In the genomic region with DNA sequence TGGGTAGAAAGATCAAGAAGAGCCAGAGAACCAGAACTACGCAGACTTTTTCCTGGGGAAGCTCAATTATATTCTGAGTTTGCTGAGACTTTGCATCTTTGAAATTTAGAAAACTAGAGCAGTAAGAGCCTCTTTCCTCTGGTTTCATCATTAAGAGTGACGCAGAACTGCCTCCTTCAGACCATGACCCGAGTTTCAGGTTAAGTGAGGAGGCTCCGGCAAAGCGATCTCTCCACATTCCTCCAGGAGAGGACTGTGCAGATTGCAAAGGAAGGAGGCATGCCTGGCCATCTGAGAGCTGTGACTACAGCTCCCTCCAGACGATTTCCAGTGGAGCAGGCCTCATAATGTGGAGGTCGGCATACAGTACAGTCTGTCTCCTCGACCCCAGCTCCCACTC, we compare ENCODE assay signal across 17 cellular contexts.
"Had no signal": no experiment of that assay in that cellular context is flagged by ENCODE, and none has a peak within 500 bp of the region (broad histone marks: within the 10 kb centered on the region; RNA-seq: fewer than 3 reads in every experiment).

No MANE protein-coding gene starts in this region.

- H3K4me1 Mint-ChIP-seq: nephron progenitor cell had no signal

- H3K36me3 Mint-ChIP-seq: immature natural killer cell; stimulated activated naive B cell treated with anti-CD40 and anti-IgM and Interleukin-4, amounts not matched to agents 10 μg/mL and 1 μg/mL and 100 μg/mL, for 72 hours had no signal

- H3K9me3 ChIP-seq: adrenal gland, spleen had no signal

- H3K27ac Mint-ChIP-seq: dendritic cell treated with granulocyte-macrophage colony-stimulating factor and Interleukin-4, amounts not matched to agents 40 ng/mL and 50 ng/mL, for 4 days; effector memory CD8-positive, alpha-beta T cell; immature natural killer cell; nephron progenitor cell; stimulated activated naive B cell treated with anti-CD40 and anti-IgM and Interleukin-4, amounts not matched to agents 10 μg/mL and 1 μg/mL and 100 μg/mL, for 72 hours had no signal

- H3K4me3 ChIP-seq: adrenal gland, spleen had no signal

- H3K27me3 ChIP-seq: adrenal gland had no signal

- ATAC-seq: activated CD4-positive, CD25-positive, alpha-beta regulatory T cell treated with anti-CD3 and anti-CD28 coated beads, Interleukin-2, amount 50 U/mL, for 24 hours; effector memory CD8-positive, alpha-beta T cell; left cardiac atrium; right cardiac atrium; stimulated activated naive B cell treated with anti-CD40 and anti-IgM and Interleukin-4, amounts not matched to agents 10 μg/mL and 1 μg/mL and 100 μg/mL, for 72 hours had no signal

- H3K36me3 ChIP-seq: adrenal gland, spleen had no signal

- DNase-seq: activated CD4-positive, alpha-beta T cell treated with anti-CD3 and anti-CD28 coated beads, Interleukin-2, amount 50 U/mL, for 4 hours; activated naive CD4-positive, alpha-beta T cell treated with anti-CD3 and anti-CD28 coated beads, Interleukin-2, amount 50 U/mL, for 16 hours; activated T-cell treated with anti-CD3 and anti-CD28 coated beads, Interleukin-2, amount 50 U/mL, for 1 hour; adrenal gland; caudate nucleus; effector memory CD8-positive, alpha-beta T cell; immature natural killer cell; left cardiac atrium; nephron progenitor cell; right cardiac atrium; spleen; stimulated activated CD4-positive, alpha-beta T cell treated with anti-CD3 and anti-CD28 coated beads, Interleukin-1b, Interleukin-23, amount 100 ng/mL, for 48 hours; stimulated activated naive B cell treated with anti-CD40 and anti-IgM and Interleukin-4, amounts not matched to agents 10 μg/mL and 1 μg/mL and 100 μg/mL, for 72 hours; T-helper 2 cell had no signal

- H3K4me3 Mint-ChIP-seq: dendritic cell treated with granulocyte-macrophage colony-stimulating factor and Interleukin-4, amounts not matched to agents 40 ng/mL and 50 ng/mL, for 4 days; effector memory CD8-positive, alpha-beta T cell; immature natural killer cell; nephron progenitor cell; stimulated activated naive B cell treated with anti-CD40 and anti-IgM and Interleukin-4, amounts not matched to agents 10 μg/mL and 1 μg/mL and 100 μg/mL, for 72 hours had no signal

- H3K9me3 Mint-ChIP-seq: dendritic cell treated with granulocyte-macrophage colony-stimulating factor and Interleukin-4, amounts not matched to agents 40 ng/mL and 50 ng/mL, for 4 days; effector memory CD8-positive, alpha-beta T cell; immature natural killer cell; nephron progenitor cell had no signal

- H3K27ac ChIP-seq: adrenal gland, epithelial cell of prostate, spleen had no signal
